Comparison of ENCODE assay signal across 28 cellular contexts in genomic region chr3:69527498-69527897, GRCh38.
"Had no signal": no experiment of that assay in that cellular context is flagged by ENCODE, and none has a peak within 500 bp of the region (broad histone marks: within the 10 kb centered on the region; RNA-seq: fewer than 3 reads in every experiment).

No MANE protein-coding gene starts in this region.

- H3K27me3 Mint-ChIP-seq: stimulated activated memory B cell treated with anti-CD40 and anti-IgM and Interleukin-4, amounts not matched to agents 10 μg/mL and 1 μg/mL and 100 μg/mL, for 72 hours; stimulated activated naive CD8-positive, alpha-beta T cell treated with anti-CD3 and anti-CD28 coated beads, Interleukin-15, amount 100 ng/mL, for 72 hours had no signal

- H3K27ac ChIP-seq: stomach, suprapubic skin, testis, thoracic aorta, tibial artery, tibial nerve, transverse colon, upper lobe of left lung, upper lobe of right lung, uterus, vagina had no signal

- H3K27me3 ChIP-seq: stomach, suprapubic skin, testis, thyroid gland, tibial artery, tibial nerve, transverse colon, upper lobe of left lung, upper lobe of right lung, uterus, vagina had no signal

- DNase-seq: stimulated activated CD4-positive, alpha-beta T cell treated with anti-CD3 and anti-CD28 coated beads, Interleukin-2, amount 100 ng/mL, for 48 hours; stimulated activated CD4-positive, alpha-beta T cell treated with anti-CD3 and anti-CD28 coated beads, Interleukin-4, amount 100 ng/mL, for 1 hour; stimulated activated CD4-positive, alpha-beta T cell treated with anti-CD3 and anti-CD28 coated beads, Interleukin-4, amount 100 ng/mL, for 24 hours; stimulated activated CD4-positive, alpha-beta T cell treated with anti-CD3 and anti-CD28 coated beads, Interleukin-4, amount 100 ng/mL, for 4 hours; stimulated activated CD8-positive, alpha-beta memory T cell treated with anti-CD3 and anti-CD28 coated beads, Interleukin-4, amount 100 ng/mL, for 48 hours; stimulated activated naive B cell treated with anti-CD40 and anti-IgM and Interleukin-4, amounts not matched to agents 10 μg/mL and 1 μg/mL and 100 μg/mL, for 72 hours; stimulated activated naive CD4-positive, alpha-beta T cell; stimulated activated naive CD4-positive, alpha-beta T cell treated with Interleukin-2 at 50 U/mL for 16 hours; stimulated activated naive CD8-positive, alpha-beta T cell treated with anti-CD3 and anti-CD28 coated beads, Interleukin-15, amount 100 ng/mL, for 72 hours; stimulated activated naive CD8-positive, alpha-beta T cell treated with anti-CD3 and anti-CD28 coated beads, Interleukin-15, Interleukin-2, amounts not matched to agents 100 U/mL and 50 U/mL, for 24 hours; stomach; substantia nigra; testis; thyroid gland; tibial artery; transverse colon; trophoblast cell; upper lobe of left lung; upper lobe of right lung; uterus had no signal

- H3K4me1 ChIP-seq: stomach, testis, tibial artery, transverse colon, upper lobe of right lung, uterus had no signal

- H3K36me3 ChIP-seq: stomach, suprapubic skin, thoracic aorta, thyroid gland, tibial artery, tibial nerve, transverse colon, upper lobe of left lung, upper lobe of right lung, uterus, vagina had no signal

- H3K9me3 ChIP-seq: suprapubic skin, testis, thoracic aorta, thyroid gland, tibial artery, transverse colon, upper lobe of left lung, upper lobe of right lung, uterus, vagina had no signal

- H3K4me3 Mint-ChIP-seq: stimulated activated effector memory CD8-positive, alpha-beta T cell treated with anti-CD3 and anti-CD28 coated beads, Interleukin-12 subunit alpha, Interleukin-12 subunit beta, amount 100 ng/mL, for 72 hours; stimulated activated memory B cell treated with anti-CD40 and anti-IgM and Interleukin-4, amounts not matched to agents 10 μg/mL and 1 μg/mL and 100 μg/mL, for 72 hours; stimulated activated naive B cell treated with anti-CD40 and anti-IgM and Interleukin-4, amounts not matched to agents 10 μg/mL and 1 μg/mL and 100 μg/mL, for 72 hours; stimulated activated naive CD8-positive, alpha-beta T cell treated with anti-CD3 and anti-CD28 coated beads, Interleukin-15, amount 100 ng/mL, for 72 hours; stimulated activated naive CD8-positive, alpha-beta T cell treated with anti-CD3 and anti-CD28 coated beads, Interleukin-15, Interleukin-2, amounts not matched to agents 100 ng/mL and 50 ng/mL, for 24 hours; type B pancreatic cell had no signal

- H3K4me1 Mint-ChIP-seq: stimulated activated effector memory CD8-positive, alpha-beta T cell treated with anti-CD3 and anti-CD28 coated beads, Interleukin-12 subunit alpha, Interleukin-12 subunit beta, amount 100 ng/mL, for 72 hours; stimulated activated memory B cell treated with anti-CD40 and anti-IgM and Interleukin-4, amounts not matched to agents 10 μg/mL and 1 μg/mL and 100 μg/mL, for 72 hours; stimulated activated naive B cell treated with anti-CD40 and anti-IgM and Interleukin-4, amounts not matched to agents 10 μg/mL and 1 μg/mL and 100 μg/mL, for 72 hours; stimulated activated naive CD8-positive, alpha-beta T cell treated with anti-CD3 and anti-CD28 coated beads, Interleukin-15, amount 100 ng/mL, for 72 hours had no signal

- H3K36me3 Mint-ChIP-seq: stimulated activated effector memory CD8-positive, alpha-beta T cell treated with anti-CD3 and anti-CD28 coated beads, Interleukin-12 subunit alpha, Interleukin-12 subunit beta, amount 100 ng/mL, for 72 hours; stimulated activated memory B cell treated with anti-CD40 and anti-IgM and Interleukin-4, amounts not matched to agents 10 μg/mL and 1 μg/mL and 100 μg/mL, for 72 hours; stimulated activated naive B cell treated with anti-CD40 and anti-IgM and Interleukin-4, amounts not matched to agents 10 μg/mL and 1 μg/mL and 100 μg/mL, for 72 hours had no signal

- H3K27ac Mint-ChIP-seq: stimulated activated effector memory CD8-positive, alpha-beta T cell treated with anti-CD3 and anti-CD28 coated beads, Interleukin-12 subunit alpha, Interleukin-12 subunit beta, amount 100 ng/mL, for 72 hours; stimulated activated memory B cell treated with anti-CD40 and anti-IgM and Interleukin-4, amounts not matched to agents 10 μg/mL and 1 μg/mL and 100 μg/mL, for 72 hours; stimulated activated naive B cell treated with anti-CD40 and anti-IgM and Interleukin-4, amounts not matched to agents 10 μg/mL and 1 μg/mL and 100 μg/mL, for 72 hours; stimulated activated naive CD8-positive, alpha-beta T cell treated with anti-CD3 and anti-CD28 coated beads, Interleukin-15, Interleukin-2, amounts not matched to agents 100 ng/mL and 50 ng/mL, for 24 hours; type B pancreatic cell had no signal

- H3K9me3 Mint-ChIP-seq: stimulated activated memory B cell treated with anti-CD40 and anti-IgM and Interleukin-4, amounts not matched to agents 10 μg/mL and 1 μg/mL and 100 μg/mL, for 72 hours had no signal

- H3K4me3 ChIP-seq: stomach, suprapubic skin, testis, thoracic aorta, thyroid gland, tibial artery, tibial nerve, transverse colon, upper lobe of left lung, upper lobe of right lung, uterus, vagina had no signal

- ATAC-seq: stimulated activated effector memory CD8-positive, alpha-beta T cell treated with anti-CD3 and anti-CD28 coated beads, Interleukin-12 subunit alpha, Interleukin-12 subunit beta, amount 100 ng/mL, for 72 hours; stimulated activated memory B cell treated with anti-CD40 and anti-IgM and Interleukin-4, amounts not matched to agents 10 μg/mL and 1 μg/mL and 100 μg/mL, for 72 hours; stimulated activated naive B cell treated with anti-CD40 and anti-IgM and Interleukin-4, amounts not matched to agents 10 μg/mL and 1 μg/mL and 100 μg/mL, for 72 hours; stimulated activated naive CD8-positive, alpha-beta T cell treated with anti-CD3 and anti-CD28 coated beads, Interleukin-15, amount 100 ng/mL, for 72 hours; stimulated activated naive CD8-positive, alpha-beta T cell treated with anti-CD3 and anti-CD28 coated beads, Interleukin-15, Interleukin-2, amounts not matched to agents 100 U/mL and 50 U/mL, for 24 hours; upper lobe of right lung had no signal
